Comparison of ENCODE assay signal across 15 cellular contexts in the genomic region with DNA sequence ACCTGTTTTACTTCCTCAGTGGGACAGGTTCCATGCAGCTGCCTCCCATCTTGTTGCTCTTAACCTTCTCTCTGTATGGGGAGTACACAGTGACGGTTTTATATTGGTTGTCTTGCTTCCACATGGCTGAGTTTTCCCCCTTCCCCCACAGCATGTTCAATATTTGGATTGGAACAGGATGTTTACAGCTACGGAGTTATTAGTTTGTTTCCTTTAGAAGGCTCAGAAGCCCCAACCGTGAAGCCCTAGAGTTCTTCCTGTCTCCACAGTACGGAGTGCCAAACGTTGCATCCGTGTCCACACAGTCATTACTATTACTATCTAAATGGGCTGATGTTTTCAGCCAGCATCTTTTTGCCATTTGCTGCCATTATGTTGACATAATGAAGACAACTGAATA.
"Had no signal": no experiment of that assay in that cellular context is flagged by ENCODE, and none has a peak within 500 bp of the region (broad histone marks: within the 10 kb centered on the region; RNA-seq: fewer than 3 reads in every experiment).

No MANE protein-coding gene starts in this region.

- H3K36me3 Mint-ChIP-seq: activated naive CD8-positive, alpha-beta T cell treated with anti-CD3 and anti-CD28 coated beads for 36 hours had no signal

- H3K4me1 Mint-ChIP-seq: activated naive CD8-positive, alpha-beta T cell treated with anti-CD3 and anti-CD28 coated beads for 36 hours; central memory CD8-positive, alpha-beta T cell had no signal

- H3K9me3 Mint-ChIP-seq: activated naive CD8-positive, alpha-beta T cell treated with anti-CD3 and anti-CD28 coated beads for 36 hours had no signal

- DNase-seq: activated CD4-positive, alpha-beta T cell treated with anti-CD3 and anti-CD28 coated beads, Interleukin-2, amount 50 U/mL, for 1 hour; activated CD8-positive, alpha-beta memory T cell treated with anti-CD3 and anti-CD28 coated beads for 24 hours; activated naive CD8-positive, alpha-beta T cell treated with anti-CD3 and anti-CD28 coated beads for 36 hours; amygdala; body of pancreas; cortex of kidney; effector CD8-positive, alpha-beta T cell; foreskin melanocyte; ovary; stimulated activated CD4-positive, alpha-beta T cell treated with anti-CD3 and anti-CD28 coated beads, Interleukin-1b, Interleukin-23, amount 100 ng/mL, for 48 hours; stomach; testis had no signal

- H3K27me3 Mint-ChIP-seq: activated naive CD8-positive, alpha-beta T cell treated with anti-CD3 and anti-CD28 coated beads for 36 hours; central memory CD8-positive, alpha-beta T cell had no signal

- H3K27ac Mint-ChIP-seq: activated naive CD8-positive, alpha-beta T cell treated with anti-CD3 and anti-CD28 coated beads for 36 hours; T-helper 2 cell treated with Interferon-gamma antibody and Interleukin-4, amounts not matched to agents 5 μg/mL and 100 μg/mL, for 36 hours had no signal

- H3K9me3 ChIP-seq: body of pancreas, ovary, stomach, testis had no signal

- H3K36me3 ChIP-seq: ovary, stomach had no signal

- H3K27me3 ChIP-seq: body of pancreas, ovary, stomach, testis had no signal

- H3K4me1 ChIP-seq: body of pancreas, testis had no signal

- H3K4me3 Mint-ChIP-seq: activated naive CD8-positive, alpha-beta T cell treated with anti-CD3 and anti-CD28 coated beads for 36 hours; central memory CD8-positive, alpha-beta T cell; T-helper 2 cell treated with Interferon-gamma antibody and Interleukin-4, amounts not matched to agents 5 μg/mL and 100 μg/mL, for 36 hours had no signal

- H3K4me3 ChIP-seq: body of pancreas, lung, ovary, stomach, testis had no signal

- ATAC-seq: body of pancreas had no signal

- H3K27ac ChIP-seq: body of pancreas, ovary, testis had no signal
